Comparison of ENCODE assay signal across 2 cellular contexts in genomic region chr3:94671078-94671477, GRCh38.
TF ChIP-seq lines count a peak whose summit lies in the region.

No MANE protein-coding gene starts in this region.

TF ChIP-seq in HepG2, 621 proteins besides CTCF, POLR2A, EP300 and RAD21:
- TF ChIP-seq MEIS1 (CRISPR knock-in tag; IDR thresholded peaks at IDR 0.05; ENCODE audit: borderline replicate concordance), result no peak
- TF ChIP-seq ZNF280B (CRISPR knock-in tag; IDR thresholded peaks at IDR 0.05; ENCODE audit: borderline replicate concordance), result no peak
- TF ChIP-seq NFE2L2 (IDR thresholded peaks at IDR 0.05; ENCODE audit: low read length), result peak; percentile 81

TF ChIP-seq in endothelial cell of umbilical vein, 7 proteins besides CTCF, POLR2A, EP300 and RAD21:
- TF ChIP-seq JUN (IDR thresholded peaks at IDR 0.05; ENCODE audit: borderline replicate concordance, insufficient read depth, insufficient read length, low read depth) (peak; percentile 5), MYC (IDR thresholded peaks at IDR 0.05; ENCODE audit: low read depth, low read length) (no peak)
TF ChIP-seq in endothelial cell of umbilical vein: peak in this region for 1.
